1 cellular context compared by ENCODE assay signal in the genomic region with DNA sequence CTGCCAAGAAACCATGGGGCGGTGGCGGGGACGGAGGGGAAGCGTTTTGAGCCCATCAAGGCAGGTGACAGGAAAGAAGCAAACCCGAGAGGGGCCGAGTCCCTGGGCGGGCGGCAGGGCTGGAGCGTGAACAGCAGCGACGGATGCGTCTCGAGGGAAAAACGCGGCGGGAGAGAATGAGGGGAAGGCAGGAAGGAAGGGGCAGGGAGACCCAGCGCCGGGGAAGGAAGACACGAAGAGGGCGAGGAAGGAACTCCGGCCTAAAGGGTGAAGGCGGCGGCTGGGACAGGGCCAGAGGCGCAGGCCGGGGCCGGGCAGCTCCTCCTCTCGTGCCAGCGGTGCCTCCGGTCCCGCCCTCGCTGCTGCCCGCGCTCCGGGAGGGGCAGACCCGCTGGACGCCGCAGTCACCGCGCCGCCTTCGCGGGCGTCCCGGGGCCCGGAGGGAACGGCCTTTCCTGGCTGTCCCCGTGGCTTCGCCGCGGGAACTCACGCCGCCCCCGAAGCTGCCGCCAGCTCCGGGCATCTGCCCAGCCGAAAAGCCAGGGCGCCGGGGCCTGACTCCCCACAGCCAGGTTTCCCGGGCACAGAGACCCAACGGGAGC.
TF ChIP-seq lines count a peak whose summit lies in the region.

No MANE protein-coding gene starts in this region.

TF ChIP-seq in HEK293, 187 proteins besides CTCF, POLR2A, EP300 and RAD21 (continued from another document):
- TF ChIP-seq, protein P1, sequence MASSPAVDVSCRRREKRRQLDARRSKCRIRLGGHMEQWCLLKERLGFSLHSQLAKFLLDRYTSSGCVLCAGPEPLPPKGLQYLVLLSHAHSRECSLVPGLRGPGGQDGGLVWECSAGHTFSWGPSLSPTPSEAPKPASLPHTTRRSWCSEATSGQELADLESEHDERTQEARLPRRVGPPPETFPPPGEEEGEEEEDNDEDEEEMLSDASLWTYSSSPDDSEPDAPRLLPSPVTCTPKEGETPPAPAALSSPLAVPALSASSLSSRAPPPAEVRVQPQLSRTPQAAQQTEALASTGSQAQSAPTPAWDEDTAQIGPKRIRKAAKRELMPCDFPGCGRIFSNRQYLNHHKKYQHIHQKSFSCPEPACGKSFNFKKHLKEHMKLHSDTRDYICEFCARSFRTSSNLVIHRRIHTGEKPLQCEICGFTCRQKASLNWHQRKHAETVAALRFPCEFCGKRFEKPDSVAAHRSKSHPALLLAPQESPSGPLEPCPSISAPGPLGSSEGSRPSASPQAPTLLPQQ (tag by site-specific recombination; IDR thresholded peaks at IDR 0.05): peak; percentile 15; the same call in 1 of the 2 replicates
- TF ChIP-seq EGR2 (tag by site-specific recombination; IDR thresholded peaks at IDR 0.05; ENCODE audit: low read depth): no peak
- TF ChIP-seq ZBTB1 (tag by site-specific recombination; IDR thresholded peaks at IDR 0.05): no peak
- TF ChIP-seq ZNF830 (tag by site-specific recombination; IDR thresholded peaks at IDR 0.05; ENCODE audit: low read depth): no peak
- TF ChIP-seq KLF8 (tag by site-specific recombination; IDR thresholded peaks at IDR 0.05): peak; percentile 55; the same call in 1 of the 2 replicates
- TF ChIP-seq, protein P2, sequence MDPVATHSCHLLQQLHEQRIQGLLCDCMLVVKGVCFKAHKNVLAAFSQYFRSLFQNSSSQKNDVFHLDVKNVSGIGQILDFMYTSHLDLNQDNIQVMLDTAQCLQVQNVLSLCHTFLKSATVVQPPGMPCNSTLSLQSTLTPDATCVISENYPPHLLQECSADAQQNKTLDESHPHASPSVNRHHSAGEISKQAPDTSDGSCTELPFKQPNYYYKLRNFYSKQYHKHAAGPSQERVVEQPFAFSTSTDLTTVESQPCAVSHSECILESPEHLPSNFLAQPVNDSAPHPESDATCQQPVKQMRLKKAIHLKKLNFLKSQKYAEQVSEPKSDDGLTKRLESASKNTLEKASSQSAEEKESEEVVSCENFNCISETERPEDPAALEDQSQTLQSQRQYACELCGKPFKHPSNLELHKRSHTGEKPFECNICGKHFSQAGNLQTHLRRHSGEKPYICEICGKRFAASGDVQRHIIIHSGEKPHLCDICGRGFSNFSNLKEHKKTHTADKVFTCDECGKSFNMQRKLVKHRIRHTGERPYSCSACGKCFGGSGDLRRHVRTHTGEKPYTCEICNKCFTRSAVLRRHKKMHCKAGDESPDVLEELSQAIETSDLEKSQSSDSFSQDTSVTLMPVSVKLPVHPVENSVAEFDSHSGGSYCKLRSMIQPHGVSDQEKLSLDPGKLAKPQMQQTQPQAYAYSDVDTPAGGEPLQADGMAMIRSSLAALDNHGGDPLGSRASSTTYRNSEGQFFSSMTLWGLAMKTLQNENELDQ (tag by site-specific recombination; IDR thresholded peaks at IDR 0.05; ENCODE audit: low read depth): no peak
- TF ChIP-seq, protein P3, sequence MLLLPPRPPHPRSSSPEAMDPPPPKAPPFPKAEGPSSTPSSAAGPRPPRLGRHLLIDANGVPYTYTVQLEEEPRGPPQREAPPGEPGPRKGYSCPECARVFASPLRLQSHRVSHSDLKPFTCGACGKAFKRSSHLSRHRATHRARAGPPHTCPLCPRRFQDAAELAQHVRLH (tag by site-specific recombination; IDR thresholded peaks at IDR 0.05): no peak
- TF ChIP-seq WT1 (tag by site-specific recombination; IDR thresholded peaks at IDR 0.05): no peak
- TF ChIP-seq BCL11B (tag by site-specific recombination; IDR thresholded peaks at IDR 0.05; ENCODE audit: low read depth): no peak
- TF ChIP-seq KLF7 (tag by site-specific recombination; IDR thresholded peaks at IDR 0.05; ENCODE audit: borderline replicate concordance): peak; percentile 79; the same call in 1 of the 2 replicates
- no peak for TF ChIP-seq ZSCAN16 (tag by site-specific recombination; IDR thresholded peaks at IDR 0.05)
- no peak for TF ChIP-seq ZNF221 (tag by site-specific recombination; IDR thresholded peaks at IDR 0.05; ENCODE audit: borderline replicate concordance)
- TF ChIP-seq, protein P4, sequence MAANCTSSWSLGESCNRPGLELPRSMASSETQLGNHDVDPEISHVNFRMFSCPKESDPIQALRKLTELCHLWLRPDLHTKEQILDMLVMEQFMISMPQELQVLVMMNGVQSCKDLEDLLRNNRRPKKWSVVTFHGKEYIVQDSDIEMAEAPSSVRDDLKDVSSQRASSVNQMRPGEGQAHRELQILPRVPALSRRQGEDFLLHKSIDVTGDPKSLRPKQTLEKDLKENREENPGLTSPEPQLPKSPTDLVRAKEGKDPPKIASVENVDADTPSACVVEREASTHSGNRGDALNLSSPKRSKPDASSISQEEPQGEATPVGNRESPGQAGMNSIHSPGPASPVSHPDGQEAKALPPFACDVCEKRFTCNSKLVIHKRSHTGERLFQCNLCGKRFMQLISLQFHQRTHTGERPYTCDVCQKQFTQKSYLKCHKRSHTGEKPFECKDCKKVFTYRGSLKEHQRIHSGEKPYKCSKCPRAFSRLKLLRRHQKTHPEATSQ (tag by site-specific recombination; IDR thresholded peaks at IDR 0.05): no peak
- no peak for TF ChIP-seq ZNF777 (tag by site-specific recombination; IDR thresholded peaks at IDR 0.05; ENCODE audit: borderline replicate concordance)
- TF ChIP-seq SP7 (tag by site-specific recombination; IDR thresholded peaks at IDR 0.05): peak; percentile 18
- TF ChIP-seq, protein P5, sequence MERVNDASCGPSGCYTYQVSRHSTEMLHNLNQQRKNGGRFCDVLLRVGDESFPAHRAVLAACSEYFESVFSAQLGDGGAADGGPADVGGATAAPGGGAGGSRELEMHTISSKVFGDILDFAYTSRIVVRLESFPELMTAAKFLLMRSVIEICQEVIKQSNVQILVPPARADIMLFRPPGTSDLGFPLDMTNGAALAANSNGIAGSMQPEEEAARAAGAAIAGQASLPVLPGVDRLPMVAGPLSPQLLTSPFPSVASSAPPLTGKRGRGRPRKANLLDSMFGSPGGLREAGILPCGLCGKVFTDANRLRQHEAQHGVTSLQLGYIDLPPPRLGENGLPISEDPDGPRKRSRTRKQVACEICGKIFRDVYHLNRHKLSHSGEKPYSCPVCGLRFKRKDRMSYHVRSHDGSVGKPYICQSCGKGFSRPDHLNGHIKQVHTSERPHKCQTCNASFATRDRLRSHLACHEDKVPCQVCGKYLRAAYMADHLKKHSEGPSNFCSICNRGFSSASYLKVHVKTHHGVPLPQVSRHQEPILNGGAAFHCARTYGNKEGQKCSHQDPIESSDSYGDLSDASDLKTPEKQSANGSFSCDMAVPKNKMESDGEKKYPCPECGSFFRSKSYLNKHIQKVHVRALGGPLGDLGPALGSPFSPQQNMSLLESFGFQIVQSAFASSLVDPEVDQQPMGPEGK (tag by site-specific recombination; IDR thresholded peaks at IDR 0.05): peak; percentile 37
- no peak for TF ChIP-seq ZNF473 (tag by site-specific recombination; IDR thresholded peaks at IDR 0.05)
- TF ChIP-seq, protein P6, sequence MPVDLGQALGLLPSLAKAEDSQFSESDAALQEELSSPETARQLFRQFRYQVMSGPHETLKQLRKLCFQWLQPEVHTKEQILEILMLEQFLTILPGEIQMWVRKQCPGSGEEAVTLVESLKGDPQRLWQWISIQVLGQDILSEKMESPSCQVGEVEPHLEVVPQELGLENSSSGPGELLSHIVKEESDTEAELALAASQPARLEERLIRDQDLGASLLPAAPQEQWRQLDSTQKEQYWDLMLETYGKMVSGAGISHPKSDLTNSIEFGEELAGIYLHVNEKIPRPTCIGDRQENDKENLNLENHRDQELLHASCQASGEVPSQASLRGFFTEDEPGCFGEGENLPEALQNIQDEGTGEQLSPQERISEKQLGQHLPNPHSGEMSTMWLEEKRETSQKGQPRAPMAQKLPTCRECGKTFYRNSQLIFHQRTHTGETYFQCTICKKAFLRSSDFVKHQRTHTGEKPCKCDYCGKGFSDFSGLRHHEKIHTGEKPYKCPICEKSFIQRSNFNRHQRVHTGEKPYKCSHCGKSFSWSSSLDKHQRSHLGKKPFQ (tag by site-specific recombination; IDR thresholded peaks at IDR 0.05): no peak
- no peak for TF ChIP-seq ZNF521 (tag by site-specific recombination; IDR thresholded peaks at IDR 0.05)
- no peak for TF ChIP-seq SP3 (tag by site-specific recombination; IDR thresholded peaks at IDR 0.05)
- TF ChIP-seq FEZF1 (tag by site-specific recombination; IDR thresholded peaks at IDR 0.05): no peak
- TF ChIP-seq ZNF530 (tag by site-specific recombination; IDR thresholded peaks at IDR 0.05; ENCODE audit: low read depth): no peak
- TF ChIP-seq ZNF16 (tag by site-specific recombination; IDR thresholded peaks at IDR 0.05; ENCODE audit: low read depth): no peak
- TF ChIP-seq ZNF792 (tag by site-specific recombination; IDR thresholded peaks at IDR 0.05): no peak
- no peak for TF ChIP-seq YY1 (tag by site-specific recombination; IDR thresholded peaks at IDR 0.05)
- TF ChIP-seq, protein P7, sequence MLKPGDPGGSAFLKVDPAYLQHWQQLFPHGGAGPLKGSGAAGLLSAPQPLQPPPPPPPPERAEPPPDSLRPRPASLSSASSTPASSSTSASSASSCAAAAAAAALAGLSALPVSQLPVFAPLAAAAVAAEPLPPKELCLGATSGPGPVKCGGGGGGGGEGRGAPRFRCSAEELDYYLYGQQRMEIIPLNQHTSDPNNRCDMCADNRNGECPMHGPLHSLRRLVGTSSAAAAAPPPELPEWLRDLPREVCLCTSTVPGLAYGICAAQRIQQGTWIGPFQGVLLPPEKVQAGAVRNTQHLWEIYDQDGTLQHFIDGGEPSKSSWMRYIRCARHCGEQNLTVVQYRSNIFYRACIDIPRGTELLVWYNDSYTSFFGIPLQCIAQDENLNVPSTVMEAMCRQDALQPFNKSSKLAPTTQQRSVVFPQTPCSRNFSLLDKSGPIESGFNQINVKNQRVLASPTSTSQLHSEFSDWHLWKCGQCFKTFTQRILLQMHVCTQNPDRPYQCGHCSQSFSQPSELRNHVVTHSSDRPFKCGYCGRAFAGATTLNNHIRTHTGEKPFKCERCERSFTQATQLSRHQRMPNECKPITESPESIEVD (tag by site-specific recombination; IDR thresholded peaks at IDR 0.05): no peak
